22 cellular contexts compared by ENCODE assay signal in the genomic region with DNA sequence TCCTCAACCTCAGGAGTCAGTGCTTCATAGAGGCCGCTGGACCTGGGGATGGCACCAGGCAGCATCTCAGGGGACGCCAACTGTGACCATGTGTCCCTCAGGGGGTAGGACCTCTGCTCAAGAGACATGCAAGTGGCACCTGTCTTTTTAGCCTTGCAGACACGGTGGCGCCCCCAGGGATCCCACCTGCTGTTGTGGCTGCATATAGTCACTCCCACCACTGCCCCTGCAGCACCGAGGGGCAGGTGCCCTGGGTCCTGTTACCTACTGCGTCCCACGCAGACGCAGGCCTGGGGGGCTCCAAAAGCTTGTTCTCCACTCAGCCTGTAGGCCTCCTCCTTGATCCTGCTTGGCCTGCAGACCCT. TPM values are rescaled to one million over a fixed set of nuclear protein-coding genes. Genes with fewer than 3 reads are reported as not detected.
DNase-seq lines count a peak whose midpoint lies in the region; ATAC-seq and TF ChIP-seq lines count a peak whose summit lies in the region.
"Had no signal": no experiment of that assay in that cellular context is flagged by ENCODE, and none has a peak within 500 bp of the region (broad histone marks: within the 10 kb centered on the region; RNA-seq: fewer than 3 reads in every experiment).

No MANE protein-coding gene starts in this region.

- TF ChIP-seq CTCF in heart right ventricle (IDR thresholded peaks at IDR 0.05) = no peak
- no peak for TF ChIP-seq CTCF in nephron progenitor cell (IDR thresholded peaks at IDR 0.05)
- TF ChIP-seq CTCF in left lung (IDR thresholded peaks at IDR 0.05) = no peak

- H3K27me3 ChIP-seq in heart right ventricle (no peaks in the 10 kb centered on the region), left lung (no peaks in the 10 kb centered on the region)
- H3K27me3 ChIP-seq: upper lobe of left lung had no signal

- peak overlapping the region; percentile 39 for H3K4me3 Mint-ChIP-seq in memory B cell
- H3K4me3 Mint-ChIP-seq in stimulated activated naive B cell treated with anti-CD40 and anti-IgM and Interleukin-4, amounts not matched to agents 10 μg/mL and 1 μg/mL and 100 μg/mL, for 72 hours = peak overlapping the region; percentile 69 to 72
- H3K4me3 Mint-ChIP-seq in nephron progenitor cell = no peak overlapping the region
- H3K4me3 Mint-ChIP-seq: CD8-positive, alpha-beta T cell had no signal

- H3K9me3 Mint-ChIP-seq in memory B cell (no peaks in the 10 kb centered on the region), nephron progenitor cell (no peaks in the 10 kb centered on the region)
- no peaks in the 10 kb centered on the region for H3K9me3 Mint-ChIP-seq in stimulated activated naive B cell treated with anti-CD40 and anti-IgM and Interleukin-4, amounts not matched to agents 10 μg/mL and 1 μg/mL and 100 μg/mL, for 72 hours
- H3K9me3 Mint-ChIP-seq: CD8-positive, alpha-beta T cell; effector memory CD8-positive, alpha-beta T cell; stimulated activated naive CD8-positive, alpha-beta T cell treated with anti-CD3 and anti-CD28 coated beads, Interleukin-15, amount 100 ng/mL, for 72 hours had no signal

- 79 to 80% methylated on average over 8 of the region's 8 CpGs for WGBS in heart right ventricle, 2 donors

- TF ChIP-seq POLR2A in Raji (IDR thresholded peaks at IDR 0.05; ENCODE audit: insufficient read depth, low read depth, low read length) = peak; percentile 48

- H3K27ac ChIP-seq in heart right ventricle (no peak overlapping the region), left lung (no peak overlapping the region)
- H3K27ac ChIP-seq: HL-60, PC-9, SK-N-MC, upper lobe of left lung had no signal

- H3K36me3 ChIP-seq in heart right ventricle (peaks cover 0 to 14% (median 9%) of the 10 kb centered on the region in 9 donors), left lung (peaks cover 0 to 11% of the 10 kb centered on the region in 2 donors)

- H3K27ac Mint-ChIP-seq in memory B cell (peak overlapping the region; percentile 62), nephron progenitor cell (no peak overlapping the region)
- H3K27ac Mint-ChIP-seq in stimulated activated naive B cell treated with anti-CD40 and anti-IgM and Interleukin-4, amounts not matched to agents 10 μg/mL and 1 μg/mL and 100 μg/mL, for 72 hours = peak overlapping the region; percentile 77
- H3K27ac Mint-ChIP-seq: CD8-positive, alpha-beta T cell; effector memory CD8-positive, alpha-beta T cell had no signal

- H3K36me3 Mint-ChIP-seq in memory B cell (peaks cover 7% of the 10 kb centered on the region), nephron progenitor cell (ENCODE audit: low read depth) (peaks cover 12% of the 10 kb centered on the region)
- peaks cover 7 to 18% of the 10 kb centered on the region in 2 donors for H3K36me3 Mint-ChIP-seq in stimulated activated naive B cell treated with anti-CD40 and anti-IgM and Interleukin-4, amounts not matched to agents 10 μg/mL and 1 μg/mL and 100 μg/mL, for 72 hours

- ATAC-seq in Right ventricle myocardium inferior = no peak
- ATAC-seq in heart right ventricle = no peak
- ATAC-seq in memory B cell (ENCODE audit: low read depth) = no peak
- no peak for ATAC-seq in stimulated activated naive B cell treated with anti-CD40 and anti-IgM and Interleukin-4, amounts not matched to agents 10 μg/mL and 1 μg/mL and 100 μg/mL, for 72 hours (replicated peaks)
- no peak for ATAC-seq in left lung
- ATAC-seq: CD8-positive, alpha-beta T cell; effector memory CD8-positive, alpha-beta T cell; stimulated activated naive CD8-positive, alpha-beta T cell treated with anti-CD3 and anti-CD28 coated beads, Interleukin-15, amount 100 ng/mL, for 72 hours had no signal

- H3K4me3 ChIP-seq in heart right ventricle (no peak overlapping the region), left lung (no peak overlapping the region)
- H3K4me3 ChIP-seq: PC-9, SK-N-MC, upper lobe of left lung had no signal

- H3K4me1 Mint-ChIP-seq in memory B cell = peaks cover 29% of the 10 kb centered on the region
- H3K4me1 Mint-ChIP-seq in stimulated activated naive B cell treated with anti-CD40 and anti-IgM and Interleukin-4, amounts not matched to agents 10 μg/mL and 1 μg/mL and 100 μg/mL, for 72 hours = peaks cover 26 to 54% of the 10 kb centered on the region in 2 donors
- peaks cover 18% of the 10 kb centered on the region for H3K4me1 Mint-ChIP-seq in nephron progenitor cell

- H3K27me3 Mint-ChIP-seq in memory B cell (no peaks in the 10 kb centered on the region), nephron progenitor cell (ENCODE audit: low read depth, poor library complexity) (peaks cover 2% of the 10 kb centered on the region)
- no peaks in the 10 kb centered on the region for H3K27me3 Mint-ChIP-seq in stimulated activated naive B cell treated with anti-CD40 and anti-IgM and Interleukin-4, amounts not matched to agents 10 μg/mL and 1 μg/mL and 100 μg/mL, for 72 hours
- H3K27me3 Mint-ChIP-seq: effector memory CD8-positive, alpha-beta T cell; stimulated activated naive CD8-positive, alpha-beta T cell treated with anti-CD3 and anti-CD28 coated beads, Interleukin-15, amount 100 ng/mL, for 72 hours had no signal

- DNase-seq in Right ventricle myocardium inferior (ENCODE audit: missing footprints) = peak; percentile 55
- DNase-seq in heart right ventricle = no peak
- DNase-seq in memory B cell (ENCODE audit: low spot score in 2 of 2) = no peak
- DNase-seq in stimulated activated naive B cell treated with anti-CD40 and anti-IgM and Interleukin-4, amounts not matched to agents 10 μg/mL and 1 μg/mL and 100 μg/mL, for 72 hours = no peak
- DNase-seq in DMS114 treated with DMSO at 0.1 percent for 48 hours (lab: John Stamatoyannopoulos, UW; ENCODE audit: unreplicated experiment) = no peak
- no peak for DNase-seq in nephron progenitor cell
- DNase-seq in left lung = no peak
- DNase-seq: activated CD4-positive, alpha-beta T cell treated with anti-CD3 and anti-CD28 coated beads for 1 hour; activated effector memory CD4-positive, alpha-beta T cell treated with anti-CD3 and anti-CD28 coated beads, Interleukin-2, amount 50 U/mL, for 16 hours; CD8-positive, alpha-beta T cell; cerebellar nuclear complex; DMS79; effector memory CD8-positive, alpha-beta T cell; NCI-H1105 treated with DMSO at 0.1 percent for 48 hours; stimulated activated naive CD8-positive, alpha-beta T cell treated with anti-CD3 and anti-CD28 coated beads, Interleukin-15, amount 100 ng/mL, for 72 hours had no signal

- intact Hi-C loops in Right ventricle myocardium inferior (cut with DNase I) = no loop called here
- intact Hi-C loops in heart right ventricle (cut with DNase I) = no loop called here
- intact Hi-C loops in left lung (cut with DNase I) = no loop called here

- H3K4me1 ChIP-seq in heart right ventricle = peaks cover 13 to 45% (median 37%) of the 10 kb centered on the region in 9 donors
- peaks cover 11 to 43% of the 10 kb centered on the region in 2 donors for H3K4me1 ChIP-seq in left lung

- H3K9me3 ChIP-seq in heart right ventricle (no peaks in the 10 kb centered on the region), left lung (no peaks in the 10 kb centered on the region)
- H3K9me3 ChIP-seq: upper lobe of left lung had no signal

RNA-seq across cellular contexts. Expression of a gene that starts 2.5 kb away (rescaled TPM):
- total RNA-seq in Right ventricle myocardium inferior (3.9 TPM), heart right ventricle (1 to 10 TPM; 4.0 to 7.5 (median 6.1) TPM), left lung (10 to 100 TPM in 1 of 2 donors, 1 to 10 TPM in 1; 7.8 to 11.3 TPM)
- polyA plus RNA-seq in heart right ventricle = 1 to 10 TPM; 3.3 to 8.1 TPM

RNA-seq across cellular contexts. Expression of a gene that starts 2.8 kb away (rescaled TPM):
- 1,162 TPM for total RNA-seq in Right ventricle myocardium inferior
- 1,000 to 10,000 TPM in 5 of 10 donors, 100 to 1,000 TPM in 5; 651 to 1,196 (median 982) TPM for total RNA-seq in heart right ventricle
- 1,000 to 10,000 TPM in 1 of 2 donors, 100 to 1,000 TPM in 1; 999 to 4,239 TPM for polyA plus RNA-seq in heart right ventricle
- total RNA-seq in left lung = 100 to 1,000 TPM; 171 to 211 TPM

RNA-seq across cellular contexts. Expression of a gene that starts 12.1 kb away (rescaled TPM):
- 17.3 TPM for total RNA-seq in Right ventricle myocardium inferior
- total RNA-seq in heart right ventricle = 10 to 100 TPM in 9 of 10 donors, 1 to 10 TPM in 1; 9.8 to 16.9 (median 12.3) TPM
- polyA plus RNA-seq in heart right ventricle = 10 to 100 TPM in 1 of 2 donors, 1 to 10 TPM in 1; 8.8 to 28.5 TPM
- total RNA-seq in left lung = 10 to 100 TPM; 23.2 to 27.5 TPM
- total RNA-seq: H4 had no signal
- polyA plus RNA-seq: neural cell had no signal

RNA-seq across cellular contexts. Expression of a gene that starts 28.8 kb away (rescaled TPM):
- total RNA-seq in Right ventricle myocardium inferior = 21.7 TPM
- total RNA-seq in heart right ventricle = 10 to 100 TPM; 17.5 to 26.1 (median 20.9) TPM
- 10 to 100 TPM; 21.7 to 50.8 TPM for polyA plus RNA-seq in heart right ventricle
- total RNA-seq in left lung = 10 to 100 TPM; 43.7 to 49.2 TPM

RNA-seq across cellular contexts. Expression of a gene that starts 51.5 kb away (rescaled TPM):
- total RNA-seq in Right ventricle myocardium inferior (1.7 TPM), heart right ventricle (1 to 10 TPM; 1.8 to 6.2 (median 4.4) TPM), left lung (10 to 100 TPM in 1 of 2 donors, 1 to 10 TPM in 1; 7.6 to 10.9 TPM)
- polyA plus RNA-seq in heart right ventricle = 1 to 10 TPM in 1 of 2 donors, under 1 TPM in 1; 0.73 to 2.0 TPM
- total RNA-seq: H4 had no signal
